Comparison of ENCODE assay signal across 8 cellular contexts in genomic region chr17:56786989-56787482, GRCh38. TPM values are rescaled to one million over a fixed set of nuclear protein-coding genes. Genes with fewer than 3 reads are reported as not detected.
DNase-seq lines count a peak whose midpoint lies in the region; ATAC-seq and FAIRE-seq lines count a peak whose summit lies in the region.

No MANE protein-coding gene starts in this region.

- H3K9me3 Mint-ChIP-seq in activated naive CD4-positive, alpha-beta T cell treated with anti-CD3 and anti-CD28 coated beads, Interleukin-2, amount 50 U/mL, for 24 hours = peaks cover 2% of the 10 kb centered on the region

- WGBS in mesenchymal stem cell = 0% methylated on average over 5 of the region's 7 CpGs
- 60% methylated on average over 7 of the region's 7 CpGs for WGBS in right cardiac atrium

- no peak overlapping the region for H2BK5ac ChIP-seq in mesenchymal stem cell (ENCODE audit: low read depth, low read length, poor library complexity, severe bottlenecking)

- H3K14ac ChIP-seq in mesenchymal stem cell (ENCODE audit: low read length in 2 of 2) = no peak overlapping the region

- no peak overlapping the region for H2BK15ac ChIP-seq in mesenchymal stem cell (ENCODE audit: low read depth, poor library complexity, severe bottlenecking)

- H3K27me3 Mint-ChIP-seq in activated naive CD4-positive, alpha-beta T cell treated with anti-CD3 and anti-CD28 coated beads, Interleukin-2, amount 50 U/mL, for 24 hours = no peaks in the 10 kb centered on the region

- peak; percentile 84 for ATAC-seq in GM18909 (IDR thresholded peaks at IDR 0.05; ENCODE audit: poor library complexity, unreplicated experiment)
- peak; percentile 73 for ATAC-seq in HG03060 (IDR thresholded peaks at IDR 0.05; ENCODE audit: low read depth, unreplicated experiment)
- no peak for ATAC-seq in right cardiac atrium

- H3K4me2 ChIP-seq in mesenchymal stem cell (ENCODE audit: low read length, poor library complexity, severe bottlenecking) = no peak overlapping the region

- H2AFZ ChIP-seq in mesenchymal stem cell (ENCODE audit: low read depth, low read length) = no peak overlapping the region

- H3K18ac ChIP-seq in mesenchymal stem cell (ENCODE audit: low read depth in 1 of 2, low read length in 2 of 2) = peak overlapping the region in 1 of 2 experiments; percentile 24

- H4K8ac ChIP-seq in mesenchymal stem cell (ENCODE audit: low read length) = no peak overlapping the region

- H3K9me3 ChIP-seq in mesenchymal stem cell (ENCODE audit: control insufficient read depth, low read length) (no peaks in the 10 kb centered on the region), right cardiac atrium (ENCODE audit: control insufficient read depth, low read length) (no peaks in the 10 kb centered on the region)

- H3K79me1 ChIP-seq in mesenchymal stem cell (replicated peaks; ENCODE audit: low read length, poor library complexity, severe bottlenecking) = no peaks in the 10 kb centered on the region

- peaks cover 8% of the 10 kb centered on the region for H3K4me1 ChIP-seq in mesenchymal stem cell (ENCODE audit: control insufficient read depth, insufficient read depth, low read depth, low read length)
- H3K4me1 ChIP-seq in right cardiac atrium (ENCODE audit: control insufficient read depth, insufficient read depth, low read length) = no peaks in the 10 kb centered on the region

- no peak overlapping the region for H4K91ac ChIP-seq in mesenchymal stem cell (ENCODE audit: low read length)

- H3K4me3 ChIP-seq in mesenchymal stem cell (ENCODE audit: insufficient read depth in 1 of 2, low read depth in 1 of 2, low read length in 2 of 2) (no peak overlapping the region), right cardiac atrium (ENCODE audit: low read length) (no peak overlapping the region)

- H3K4me1 Mint-ChIP-seq in activated naive CD4-positive, alpha-beta T cell treated with anti-CD3 and anti-CD28 coated beads, Interleukin-2, amount 50 U/mL, for 24 hours = peaks cover 23% of the 10 kb centered on the region

- H2AK5ac ChIP-seq in mesenchymal stem cell (ENCODE audit: low read length, severe bottlenecking) = no peak overlapping the region

- peak; percentile 55 for FAIRE-seq in urothelium cell line (lab: Jason Lieb, UNC)

- H3K27me3 ChIP-seq in mesenchymal stem cell (ENCODE audit: control insufficient read depth in 1 of 2, insufficient read depth in 1 of 2, low read length in 2 of 2) = peaks cover 0 to 4% of the 10 kb centered on the region in 2 experiments
- H3K27me3 ChIP-seq in right cardiac atrium (ENCODE audit: control insufficient read depth, insufficient read depth) = no peaks in the 10 kb centered on the region

- peaks cover 12% of the 10 kb centered on the region for H3K36me3 Mint-ChIP-seq in activated naive CD4-positive, alpha-beta T cell treated with anti-CD3 and anti-CD28 coated beads, Interleukin-2, amount 50 U/mL, for 24 hours

- DNase-seq in RPMI7951 (ENCODE audit: low read depth) (peak; percentile 90), mesenchymal stem cell (peak; percentile 98), urothelium cell line (ENCODE audit: low spot score) (peak; percentile 87), right cardiac atrium (no peak), NCI-H510A (lab: John Stamatoyannopoulos, UW) (no peak)

- intact Hi-C loops in right cardiac atrium (cut with DNase I) = no loop called here

- no peak overlapping the region for H2BK120ac ChIP-seq in mesenchymal stem cell (ENCODE audit: low read depth, low read length)

- no peak overlapping the region for H3K4ac ChIP-seq in mesenchymal stem cell (ENCODE audit: low read depth in 1 of 2, low read length in 2 of 2)

- peak overlapping the region; percentile 15 for H3K27ac ChIP-seq in mesenchymal stem cell (ENCODE audit: low read length, poor library complexity, severe bottlenecking)
- no peak overlapping the region for H3K27ac ChIP-seq in right cardiac atrium (ENCODE audit: low read length)

- H3K27ac Mint-ChIP-seq in activated naive CD4-positive, alpha-beta T cell treated with anti-CD3 and anti-CD28 coated beads, Interleukin-2, amount 50 U/mL, for 24 hours = peak overlapping the region; percentile 97

- no peaks in the 10 kb centered on the region for H3K36me3 ChIP-seq in mesenchymal stem cell (ENCODE audit: control insufficient read depth in 1 of 2, insufficient read depth in 2 of 2, low read depth in 1 of 2, low read length in 2 of 2)

- H3K23ac ChIP-seq in mesenchymal stem cell (ENCODE audit: low read length in 2 of 2) = no peak overlapping the region

- H3K4me3 Mint-ChIP-seq in activated naive CD4-positive, alpha-beta T cell treated with anti-CD3 and anti-CD28 coated beads, Interleukin-2, amount 50 U/mL, for 24 hours = peak overlapping the region; percentile 78

- no peak overlapping the region for H3K9ac ChIP-seq in mesenchymal stem cell (ENCODE audit: low read length)

- no peak overlapping the region for H2BK12ac ChIP-seq in mesenchymal stem cell (ENCODE audit: low read length in 2 of 2)

RNA-seq across cellular contexts. Expression of gene C17orf67, which starts 46.7 kb away (rescaled TPM):
- total RNA-seq in RPMI7951 (2014; rRNA removed; shearing (Covaris generic)) = 0.10 and 0.12 TPM in 2 replicates
- polyA plus RNA-seq in mesenchymal stem cell (2013, experiment 1 of 2) = 1.4 TPM
- polyA plus RNA-seq in mesenchymal stem cell (2013, experiment 2 of 2) = 1.3 TPM
- 1 to 10 TPM in 2 of 4 donors, under 1 TPM in 2; 0.65 to 1.3 (median 1.0) TPM for total RNA-seq in right cardiac atrium
- 0.43 TPM for polyA plus RNA-seq in right cardiac atrium

RNA-seq across cellular contexts. Expression of gene DGKE, which starts 46.9 kb away (rescaled TPM):
- total RNA-seq in RPMI7951 (2014; rRNA removed; shearing (Covaris generic)) = 0.29 and 3.1 TPM in 2 replicates
- 4.3 TPM for polyA plus RNA-seq in mesenchymal stem cell (2013, experiment 1 of 2)
- polyA plus RNA-seq in mesenchymal stem cell (2013, experiment 2 of 2) = 4.3 TPM
- total RNA-seq in right cardiac atrium = 1 to 10 TPM; 4.7 to 6.0 (median 5.7) TPM
- polyA plus RNA-seq in right cardiac atrium = 2.4 TPM

Comparison
In these comparisons a context has a peak if more than half of its experiments do, and no peak if none do; other contexts are left out.
1. ATAC-seq: peak in GM18909 (single experiment) and HG03060 (single experiment); none in right cardiac atrium (0 of 2).
2. DNase-seq: peak in RPMI7951 (single experiment), mesenchymal stem cell (single experiment) and urothelium cell line (single experiment); none in right cardiac atrium (0 of 3) and NCI-H510A (single experiment).